Comparison of ENCODE assay signal across 22 cellular contexts in genomic region chr1:109657395-109657794, GRCh38. TPM values are rescaled to one million over a fixed set of nuclear protein-coding genes. Genes with fewer than 3 reads are reported as not detected.
DNase-seq lines count a peak whose midpoint lies in the region; ATAC-seq, FAIRE-seq and TF ChIP-seq lines count a peak whose summit lies in the region.
"Had no signal": no experiment of that assay in that cellular context is flagged by ENCODE, and none has a peak within 500 bp of the region (broad histone marks: within the 10 kb centered on the region; RNA-seq: fewer than 3 reads in every experiment).

No MANE protein-coding gene starts in this region.

- peak overlapping the region; percentile 14 for H3K4me3 Mint-ChIP-seq in astrocyte (ENCODE audit: unreplicated experiment)
- peak overlapping the region; percentile 22 for H3K4me3 Mint-ChIP-seq in mesothelial cell of epicardium

- H3K4me2 ChIP-seq in BLaER1: peak overlapping the region; percentile 94
- no peak overlapping the region for H3K4me2 ChIP-seq in astrocyte (ENCODE audit: low read length)

- no peak for ATAC-seq in GM21576 (IDR thresholded peaks at IDR 0.05; ENCODE audit: unreplicated experiment)
- ATAC-seq: esophagus mucosa, heart left ventricle had no signal

- intact Hi-C loops in A673 (cut with micrococcal nuclease; ENCODE audit: unreplicated experiment) (no loop called here), uterus (cut with DNase I; ENCODE audit: low total_unique reads) (loop anchor here (10.0 kb wide), 1 partner anchor 327 kb away; the partner anchor contains the start of gene AHCYL1)

- H3K36me3 ChIP-seq in A673 (ENCODE audit: insufficient read depth, low read length, poor library complexity, severe bottlenecking): peaks cover 40% of the 10 kb centered on the region
- peaks cover 5% of the 10 kb centered on the region; the same call in 1 of the 2 replicates for H3K36me3 ChIP-seq in BLaER1
- no peaks in the 10 kb centered on the region for H3K36me3 ChIP-seq in astrocyte (ENCODE audit: insufficient read depth, low read length)
- H3K36me3 ChIP-seq in uterus: no peaks in the 10 kb centered on the region

- H3K4me3 ChIP-seq in A673 (ENCODE audit: low read depth, low read length, poor library complexity, severe bottlenecking) (peak overlapping the region; percentile 97), BLaER1 (no peak overlapping the region), astrocyte (ENCODE audit: insufficient read depth, low read depth, low read length) (no peak overlapping the region), uterus (no peak overlapping the region)
- H3K4me3 ChIP-seq: MG63 had no signal

- H3K4me1 Mint-ChIP-seq in astrocyte (ENCODE audit: low read depth, unreplicated experiment) (peaks cover 11% of the 10 kb centered on the region), mesothelial cell of epicardium (peaks cover 37% of the 10 kb centered on the region)

- peaks cover 42% of the 10 kb centered on the region for H3K27me3 Mint-ChIP-seq in astrocyte (ENCODE audit: low read depth, unreplicated experiment)
- peaks cover 15% of the 10 kb centered on the region for H3K27me3 Mint-ChIP-seq in mesothelial cell of epicardium (ENCODE audit: low read depth)

- H3K36me3 Mint-ChIP-seq in astrocyte (ENCODE audit: low read depth, unreplicated experiment): peaks cover 4% of the 10 kb centered on the region
- peaks cover 4% of the 10 kb centered on the region for H3K36me3 Mint-ChIP-seq in mesothelial cell of epicardium

- TF ChIP-seq CTCF in A673 (conservative IDR thresholded peaks at IDR 0.05; ENCODE audit: low read depth, low read length) (no peak), astrocyte (IDR thresholded peaks at IDR 0.05; ENCODE audit: insufficient read depth, low read depth, low read length) (no peak), mesothelial cell of epicardium (IDR thresholded peaks at IDR 0.05; ENCODE audit: unreplicated experiment) (no peak), uterus (IDR thresholded peaks at IDR 0.05) (no peak)

- H4K20me1 ChIP-seq in BLaER1: no peaks in the 10 kb centered on the region
- no peaks in the 10 kb centered on the region for H4K20me1 ChIP-seq in astrocyte (ENCODE audit: insufficient read depth, low read length)

- H3K79me2 ChIP-seq in astrocyte (ENCODE audit: insufficient read depth, low read length): no peaks in the 10 kb centered on the region

- BruUV-seq in A673 (replicated peaks; lab: Mats Ljungman, UMichigan): no TSS peak

- POLR2A ChIA-PET in A673 (lab: Charles Lee; ENCODE audit: low non-redundant PET): no interaction called here

- FAIRE-seq in astrocyte (lab: Jason Lieb, UNC): no peak
- FAIRE-seq: GM19239, islet of Langerhans had no signal

- H3K9me3 ChIP-seq in A673 (ENCODE audit: low read depth, low read length, poor library complexity, severe bottlenecking) (no peaks in the 10 kb centered on the region), BLaER1 (no peaks in the 10 kb centered on the region), astrocyte (ENCODE audit: insufficient read depth, low read depth, low read length) (no peaks in the 10 kb centered on the region), uterus (no peaks in the 10 kb centered on the region)
- H3K9me3 ChIP-seq: heart left ventricle, MG63, thoracic aorta had no signal

- no peaks in the 10 kb centered on the region for H3K27me3 ChIP-seq in A673 (replicated peaks; ENCODE audit: insufficient read depth, low read depth, low read length, poor library complexity)
- H3K27me3 ChIP-seq in BLaER1: no peaks in the 10 kb centered on the region
- no peaks in the 10 kb centered on the region for H3K27me3 ChIP-seq in astrocyte (ENCODE audit: insufficient read depth, low read length)
- no peaks in the 10 kb centered on the region for H3K27me3 ChIP-seq in uterus
- H3K27me3 ChIP-seq: heart left ventricle, MG63 had no signal

- H3K9me3 Mint-ChIP-seq in astrocyte (ENCODE audit: unreplicated experiment): no peaks in the 10 kb centered on the region
- H3K9me3 Mint-ChIP-seq in mesothelial cell of epicardium: no peaks in the 10 kb centered on the region

- peaks cover 23% of the 10 kb centered on the region for H3K4me1 ChIP-seq in A673 (ENCODE audit: insufficient read depth, low read length, poor library complexity, severe bottlenecking)
- H3K4me1 ChIP-seq in BLaER1: peaks cover 50% of the 10 kb centered on the region
- peaks cover 14% of the 10 kb centered on the region for H3K4me1 ChIP-seq in astrocyte (ENCODE audit: insufficient read depth, low read length)
- H3K4me1 ChIP-seq in uterus: no peaks in the 10 kb centered on the region

- peak overlapping the region; percentile 27 for H3K27ac ChIP-seq in A673 (ENCODE audit: low read depth, low read length, poor library complexity, severe bottlenecking)
- no peak overlapping the region for H3K27ac ChIP-seq in BLaER1
- no peak overlapping the region for H3K27ac ChIP-seq in astrocyte (ENCODE audit: low read depth, low read length)
- no peak overlapping the region for H3K27ac ChIP-seq in uterus

- no peak for TF ChIP-seq POLR2A in uterus (IDR thresholded peaks at IDR 0.05)

- H2AFZ ChIP-seq in astrocyte (ENCODE audit: low read depth, low read length): no peak overlapping the region

- no peak overlapping the region for H3K9ac ChIP-seq in BLaER1
- no peak overlapping the region for H3K9ac ChIP-seq in astrocyte (ENCODE audit: low read length)

- DNase-seq in A673 (ENCODE audit: low spot score) (peak; percentile 1), astrocyte (ENCODE audit: low read depth) (no peak), mesothelial cell of epicardium (ENCODE audit: low spot score in 2 of 2, unreplicated experiment in 2 of 2) (no peak), uterus (no peak), MV-4-11 (lab: John Stamatoyannopoulos, UW) (no peak)
- DNase-seq: activated CD4-positive, alpha-beta T cell treated with anti-CD3 and anti-CD28 coated beads, Interleukin-2, amount 50 U/mL, for 1 hour; activated gamma-delta T cell; heart left ventricle; mesenchymal stem cell; MG63; NCI-H1694 treated with DMSO at 0.1 percent for 48 hours; NCI-H446; occipital lobe; SHP77 treated with DMSO at 0.1 percent for 48 hours; T1000 had no signal

- CTCF ChIA-PET in A673 (lab: Charles Lee): interaction anchor here (1.1 kb wide), 1 partner anchor 327 kb away, joined by 3 read pairs; the partner anchor contains the start of gene AHCYL1

- H3K27ac Mint-ChIP-seq in astrocyte (ENCODE audit: unreplicated experiment) (no peak overlapping the region), mesothelial cell of epicardium (no peak overlapping the region)

RNA-seq across cellular contexts. Expression of gene GSTM4, which starts 1.5 kb away (rescaled TPM):
- total RNA-seq in A673 (2021) (173 and 188 TPM in 2 replicates), astrocyte (4.4 and 4.6 TPM in 2 replicates), mesothelial cell of epicardium (23.4 to 24.9 TPM (median 23.7 TPM) in 3 replicates), uterus (10 to 100 TPM in 3 of 4 donors, 1 to 10 TPM in 1; 7.6 to 43.5 (median 20.7) TPM)

RNA-seq across cellular contexts. Expression of gene GSTM2, which starts 10.5 kb away (rescaled TPM):
- total RNA-seq in A673 (2021): 47.3 and 62.2 TPM in 2 replicates
- total RNA-seq in astrocyte: 11.8 and 13.4 TPM in 2 replicates
- total RNA-seq in mesothelial cell of epicardium: 169 to 186 TPM (median 177 TPM) in 3 replicates
- total RNA-seq in uterus: 100 to 1,000 TPM in 1 of 4 donors, 10 to 100 TPM in 3; 32.1 to 154 (median 72.1) TPM

RNA-seq across cellular contexts. Expression of gene GSTM1, which starts 30.2 kb away (rescaled TPM):
- 166 TPM in 2 replicates for total RNA-seq in A673 (2021)
- not detected in 2 replicates for total RNA-seq in astrocyte
- 48.8 to 54.2 TPM (median 52.3 TPM) in 3 replicates for total RNA-seq in mesothelial cell of epicardium
- total RNA-seq in uterus: 1 to 10 TPM in 1 of 4 donors, not detected in 3; 9.4 TPM
- total RNA-seq: dermis microvascular lymphatic vessel endothelial cell, esophagus mucosa, occipital lobe, thoracic aorta had no signal

RNA-seq across cellular contexts. Expression of gene AMPD2, which starts 37.8 kb away (rescaled TPM):
- total RNA-seq in A673 (2021) (119 and 132 TPM in 2 replicates), astrocyte (155 and 156 TPM in 2 replicates), mesothelial cell of epicardium (133 to 141 TPM (median 134 TPM) in 3 replicates), uterus (10 to 100 TPM; 30.9 to 91.2 (median 73.2) TPM)

RNA-seq across cellular contexts. Expression of gene GNAT2, which starts 38.0 kb away (rescaled TPM):
- total RNA-seq in A673 (2021) (not detected in 2 replicates), astrocyte (not detected in 2 replicates), mesothelial cell of epicardium (0.36 TPM in 1 of 3 replicates, not detected in the others), uterus (not detected)
- total RNA-seq: esophagus mucosa, heart left ventricle, occipital lobe, thoracic aorta had no signal
